14 cellular contexts compared by ENCODE assay signal in genomic region chr7:116598278-116598677, GRCh38.
DNase-seq lines count a peak whose midpoint lies in the region; ATAC-seq and TF ChIP-seq lines count a peak whose summit lies in the region.
"Had no signal": no experiment of that assay in that cellular context is flagged by ENCODE, and none has a peak within 500 bp of the region (broad histone marks: within the 10 kb centered on the region; RNA-seq: fewer than 3 reads in every experiment).

No MANE protein-coding gene starts in this region.

- DNase-seq in AG10803 (ENCODE audit: low read depth): no peak
- DNase-seq in GM13977 (ENCODE audit: low spot score): no peak
- DNase-seq in astrocyte of the spinal cord (ENCODE audit: low read depth, low spot score): no peak
- no peak for DNase-seq in NCI-H2081 (lab: John Stamatoyannopoulos, UW)
- no peak for DNase-seq in NCI-H345 (lab: John Stamatoyannopoulos, UW)
- no peak for DNase-seq in activated CD4-positive, alpha-beta T cell treated with anti-CD3 and anti-CD28 coated beads for 36 hours
- DNase-seq: activated CD8-positive, alpha-beta T cell treated with anti-CD3 and anti-CD28 coated beads for 36 hours; EL; MV-4-11; naive thymus-derived CD8-positive, alpha-beta T cell; stimulated activated CD4-positive, alpha-beta T cell treated with anti-CD3 and anti-CD28 coated beads, Interleukin-4, amount 100 ng/mL, for 24 hours; uterus had no signal

- intact Hi-C loops in activated CD4-positive, alpha-beta T cell treated with anti-CD3 and anti-CD28 coated beads for 36 hours (cut with DNase I, micrococcal nuclease): no loop called here

- CTCF ChIA-PET in activated CD4-positive, alpha-beta T cell treated with anti-CD3 and anti-CD28 coated beads for 36 hours (lab: Charles Lee): no interaction called here

- TF ChIP-seq CTCF in AG10803 (conservative IDR thresholded peaks at IDR 0.05; ENCODE audit: low read length) (peak; percentile 49), GM13977 (IDR thresholded peaks at IDR 0.05; ENCODE audit: extremely low read depth, insufficient read depth, missing control alignments) (peak; percentile 47), astrocyte of the spinal cord (IDR thresholded peaks at IDR 0.05; ENCODE audit: low read depth, low read length) (peak; percentile 35)

- no peaks in the 10 kb centered on the region for H3K9me3 Mint-ChIP-seq in activated CD4-positive, alpha-beta T cell treated with anti-CD3 and anti-CD28 coated beads for 36 hours (ENCODE audit: low read depth)
- H3K9me3 Mint-ChIP-seq: activated CD8-positive, alpha-beta T cell treated with anti-CD3 and anti-CD28 coated beads for 36 hours; naive thymus-derived CD8-positive, alpha-beta T cell had no signal

- H3K4me3 ChIP-seq in AG10803 (ENCODE audit: low read length) (no peak overlapping the region), astrocyte of the spinal cord (ENCODE audit: low read depth, low read length) (no peak overlapping the region)
- H3K4me3 ChIP-seq: uterus had no signal

- H3K4me1 Mint-ChIP-seq in activated CD4-positive, alpha-beta T cell treated with anti-CD3 and anti-CD28 coated beads for 36 hours: peaks cover 14% of the 10 kb centered on the region

- no peak for ATAC-seq in GM21576 (IDR thresholded peaks at IDR 0.05; ENCODE audit: unreplicated experiment)
- no peak for ATAC-seq in activated CD4-positive, alpha-beta T cell treated with anti-CD3 and anti-CD28 coated beads for 36 hours
- ATAC-seq: activated CD8-positive, alpha-beta T cell treated with anti-CD3 and anti-CD28 coated beads for 36 hours; naive thymus-derived CD8-positive, alpha-beta T cell had no signal

- no peaks in the 10 kb centered on the region for H3K27me3 ChIP-seq in layer of hippocampus (ENCODE audit: control insufficient read depth, insufficient read depth, low read length)
- H3K27me3 ChIP-seq: uterus had no signal

- POLR2A ChIA-PET in activated CD4-positive, alpha-beta T cell treated with anti-CD3 and anti-CD28 coated beads for 36 hours (lab: Charles Lee): no interaction called here

- H3K36me3 Mint-ChIP-seq in activated CD4-positive, alpha-beta T cell treated with anti-CD3 and anti-CD28 coated beads for 36 hours (ENCODE audit: low read depth): no peaks in the 10 kb centered on the region
- H3K36me3 Mint-ChIP-seq: naive thymus-derived CD8-positive, alpha-beta T cell had no signal

- no peak overlapping the region for H3K27ac Mint-ChIP-seq in activated CD4-positive, alpha-beta T cell treated with anti-CD3 and anti-CD28 coated beads for 36 hours
- H3K27ac Mint-ChIP-seq: activated CD8-positive, alpha-beta T cell treated with anti-CD3 and anti-CD28 coated beads for 36 hours; naive thymus-derived CD8-positive, alpha-beta T cell had no signal

- peak overlapping the region; percentile 74 for H3K27ac ChIP-seq in layer of hippocampus (ENCODE audit: low read depth, low read length)
- H3K27ac ChIP-seq: uterus had no signal

- peaks cover 20% of the 10 kb centered on the region for H3K27me3 Mint-ChIP-seq in activated CD4-positive, alpha-beta T cell treated with anti-CD3 and anti-CD28 coated beads for 36 hours

- no peak overlapping the region for H3K4me3 Mint-ChIP-seq in activated CD4-positive, alpha-beta T cell treated with anti-CD3 and anti-CD28 coated beads for 36 hours
- H3K4me3 Mint-ChIP-seq: activated CD8-positive, alpha-beta T cell treated with anti-CD3 and anti-CD28 coated beads for 36 hours; naive thymus-derived CD8-positive, alpha-beta T cell had no signal

- in situ Hi-C loops in GM13977 (cut with MboI; ENCODE audit: low pct_unique_long_range_greater_than_20kb, low sequenced_read_pairs, unreplicated experiment) (loop anchor here (10.0 kb wide), 2 partner anchors 207 to 333 kb away; no protein-coding TSS in a partner anchor), astrocyte of the spinal cord (cut with HindIII; ENCODE audit: low sequenced_read_pairs) (no loop called here)
